1 cellular context compared by ENCODE assay signal in the genomic region with DNA sequence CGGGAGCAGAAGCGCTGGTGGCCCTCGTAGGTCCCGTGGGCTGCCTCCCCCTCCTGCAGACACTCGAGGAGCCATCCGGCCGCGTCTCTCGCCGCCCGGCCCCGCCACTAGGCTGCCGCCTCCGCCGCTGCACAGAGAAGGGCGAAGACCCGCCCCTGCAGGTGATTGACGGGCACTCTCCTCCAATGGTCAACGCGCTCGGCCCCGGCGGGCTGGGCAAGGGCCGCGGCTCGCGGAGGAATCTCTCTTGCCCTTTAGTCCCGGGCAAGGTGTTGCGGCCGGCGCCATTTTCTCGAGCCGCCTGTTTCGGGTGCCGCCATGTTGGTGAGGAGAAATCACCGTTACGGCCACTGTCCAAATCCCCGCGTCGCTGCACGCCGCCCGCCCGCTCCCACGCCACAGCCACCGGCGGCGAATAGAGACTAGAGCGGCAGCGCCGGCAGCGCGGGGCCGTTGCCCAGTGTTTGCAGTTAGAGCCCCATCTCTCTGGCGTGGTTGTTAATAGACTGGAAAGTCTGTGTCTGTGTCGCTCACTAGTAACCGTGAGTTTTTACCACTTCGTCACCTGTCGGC.
TF ChIP-seq lines count a peak whose summit lies in the region.

A gene with protein sequence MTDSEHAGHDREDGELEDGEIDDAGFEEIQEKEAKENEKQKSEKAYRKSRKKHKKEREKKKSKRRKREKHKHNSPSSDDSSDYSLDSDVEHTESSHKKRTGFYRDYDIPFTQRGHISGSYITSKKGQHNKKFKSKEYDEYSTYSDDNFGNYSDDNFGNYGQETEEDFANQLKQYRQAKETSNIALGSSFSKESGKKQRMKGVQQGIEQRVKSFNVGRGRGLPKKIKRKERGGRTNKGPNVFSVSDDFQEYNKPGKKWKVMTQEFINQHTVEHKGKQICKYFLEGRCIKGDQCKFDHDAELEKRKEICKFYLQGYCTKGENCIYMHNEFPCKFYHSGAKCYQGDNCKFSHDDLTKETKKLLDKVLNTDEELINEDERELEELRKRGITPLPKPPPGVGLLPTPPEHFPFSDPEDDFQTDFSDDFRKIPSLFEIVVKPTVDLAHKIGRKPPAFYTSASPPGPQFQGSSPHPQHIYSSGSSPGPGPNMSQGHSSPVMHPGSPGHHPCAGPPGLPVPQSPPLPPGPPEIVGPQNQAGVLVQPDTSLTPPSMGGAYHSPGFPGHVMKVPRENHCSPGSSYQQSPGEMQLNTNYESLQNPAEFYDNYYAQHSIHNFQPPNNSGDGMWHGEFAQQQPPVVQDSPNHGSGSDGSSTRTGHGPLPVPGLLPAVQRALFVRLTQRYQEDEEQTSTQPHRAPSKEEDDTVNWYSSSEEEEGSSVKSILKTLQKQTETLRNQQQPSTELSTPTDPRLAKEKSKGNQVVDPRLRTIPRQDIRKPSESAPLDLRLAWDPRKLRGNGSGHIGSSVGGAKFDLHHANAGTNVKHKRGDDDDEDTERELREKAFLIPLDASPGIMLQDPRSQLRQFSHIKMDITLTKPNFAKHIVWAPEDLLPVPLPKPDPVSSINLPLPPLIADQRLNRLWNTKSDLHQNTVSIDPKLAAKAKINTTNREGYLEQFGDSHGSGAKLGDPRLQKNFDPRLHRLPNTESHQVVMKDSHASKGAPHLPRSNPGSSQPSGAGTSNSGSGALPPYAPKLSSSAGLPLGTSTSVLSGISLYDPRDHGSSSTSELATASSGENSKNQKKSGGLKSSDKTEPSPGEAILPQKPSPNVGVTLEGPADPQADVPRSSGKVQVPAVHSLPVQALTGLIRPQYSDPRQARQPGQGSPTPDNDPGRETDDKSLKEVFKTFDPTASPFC (plus strand): TSS at position 284 of the 573 bp plus-strand sequence. CDS start 398 bp downstream, outside the sequence.

TF ChIP-seq in K562, 482 proteins besides CTCF, POLR2A, EP300 and RAD21 (continued from another document):
- TF ChIP-seq, protein P1, sequence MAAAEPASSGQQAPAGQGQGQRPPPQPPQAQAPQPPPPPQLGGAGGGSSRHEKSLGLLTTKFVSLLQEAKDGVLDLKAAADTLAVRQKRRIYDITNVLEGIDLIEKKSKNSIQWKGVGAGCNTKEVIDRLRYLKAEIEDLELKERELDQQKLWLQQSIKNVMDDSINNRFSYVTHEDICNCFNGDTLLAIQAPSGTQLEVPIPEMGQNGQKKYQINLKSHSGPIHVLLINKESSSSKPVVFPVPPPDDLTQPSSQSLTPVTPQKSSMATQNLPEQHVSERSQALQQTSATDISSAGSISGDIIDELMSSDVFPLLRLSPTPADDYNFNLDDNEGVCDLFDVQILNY (CRISPR knock-in tag; IDR thresholded peaks at IDR 0.05), result peak; percentile 76; the same call in 1 of the 2 replicates
- TF ChIP-seq TAF7 (tag; IDR thresholded peaks at IDR 0.05) (peak; percentile 91), TOE1 (IDR thresholded peaks at IDR 0.05; ENCODE audit: borderline replicate concordance) (0 out of 2 replicates have a peak, but pooled peaks have one; percentile 75), TOE1 (CRISPR knock-in tag; IDR thresholded peaks at IDR 0.05; ENCODE audit: borderline replicate concordance, low read depth) (no peak), PML (IDR thresholded peaks at IDR 0.05; ENCODE audit: low read length) (peak; percentile 85; the same call in 1 of the 2 replicates), ZNF184 (CRISPR knock-in tag; IDR thresholded peaks at IDR 0.05) (no peak), TGIF2 (CRISPR knock-in tag; IDR thresholded peaks at IDR 0.05) (peak; percentile 59; the same call in 1 of the 2 replicates), CBFB (CRISPR knock-in tag; IDR thresholded peaks at IDR 0.05) (peak; percentile 44; the same call in 1 of the 2 replicates), ZNF436 (CRISPR knock-in tag; IDR thresholded peaks at IDR 0.05) (0 out of 2 replicates have a peak, but pooled peaks have one; percentile 13), ZNF263 (CRISPR knock-in tag; IDR thresholded peaks at IDR 0.05; ENCODE audit: borderline replicate concordance) (peak; percentile 7; the same call in 1 of the 2 replicates), EHMT2 (IDR thresholded peaks at IDR 0.05) (no peak), RFX7 (CRISPR knock-in tag; IDR thresholded peaks at IDR 0.05) (no peak), HIVEP1 (CRISPR knock-in tag; IDR thresholded peaks at IDR 0.05) (no peak), DDX20 (tag; IDR thresholded peaks at IDR 0.05; ENCODE audit: low read depth) (no peak)
